Comparison of ENCODE assay signal across 32 cellular contexts in genomic region chr16:28503470-28504259, GRCh38. TPM values are rescaled to one million over a fixed set of nuclear protein-coding genes. Genes with fewer than 3 reads are reported as not detected.
DNase-seq lines count a peak whose midpoint lies in the region; ATAC-seq, FAIRE-seq and TF ChIP-seq lines count a peak whose summit lies in the region.
"Had no signal": no experiment of that assay in that cellular context is flagged by ENCODE, and none has a peak within 500 bp of the region (broad histone marks: within the 10 kb centered on the region; RNA-seq: fewer than 3 reads in every experiment).

No MANE protein-coding gene starts in this region.

- intact Hi-C loops in GM12878 (cut with micrococcal nuclease; ENCODE audit: unreplicated experiment), result no loop called here

- no peak overlapping the region for H2AFZ ChIP-seq in GM12878 (ENCODE audit: control insufficient read depth, low read depth, low read length)
- H2AFZ ChIP-seq in smooth muscle cell (ENCODE audit: low read depth), result no peak overlapping the region

- FAIRE-seq in GM12878 (lab: Jason Lieb, UNC), result no peak
- FAIRE-seq: islet of Langerhans had no signal

- RAD21 ChIA-PET in GM12878 (lab: Charles Lee; ENCODE audit: unreplicated experiment), result interaction anchor here (1.0 to 1.2 kb wide), 3 partner anchors 9 to 12 kb away, joined by 3 read pairs; partner anchors contain the start of genes APOBR and CLN3

- H3K4me1 ChIP-seq in GM12878 (ENCODE audit: control insufficient read depth, insufficient read depth, low read length) (peaks cover 32% of the 10 kb centered on the region), smooth muscle cell (ENCODE audit: low read depth) (no peaks in the 10 kb centered on the region)
- H3K4me1 ChIP-seq: BE2C, gastroesophageal sphincter, psoas muscle, SJSA1, testis, vagina had no signal

- no peak for TF ChIP-seq RAD21 in GM12878 (IDR thresholded peaks at IDR 0.05; ENCODE audit: insufficient read depth, low read depth, low read length)

- no peak overlapping the region for H3K9ac ChIP-seq in GM12878 (ENCODE audit: control insufficient read depth, insufficient read depth, low read length)
- H3K9ac ChIP-seq in smooth muscle cell (ENCODE audit: low read depth), result no peak overlapping the region

- no TSS peak for BruUV-seq in GM12878 (replicated peaks; lab: Mats Ljungman, UMichigan)

- H3K4me2 ChIP-seq in GM12878 (ENCODE audit: control insufficient read depth, insufficient read depth) (no peak overlapping the region), smooth muscle cell (no peak overlapping the region)

- H3K36me3 ChIP-seq in GM12878 (ENCODE audit: control insufficient read depth in 2 of 2, insufficient read depth in 2 of 2, low read length in 1 of 2) (no peaks in the 10 kb centered on the region), smooth muscle cell (ENCODE audit: low read depth) (no peaks in the 10 kb centered on the region)
- H3K36me3 ChIP-seq: BE2C, gastroesophageal sphincter, SJSA1, vagina had no signal

- WGBS in GM12878 (ENCODE audit: insufficient coverage, insufficient replicate concordance, low lambda C conversion rate, missing lambda C conversion rate), result 38% methylated on average over 15 of the region's 15 CpGs
- 78% methylated on average over 15 of the region's 15 CpGs for WGBS in smooth muscle cell (ENCODE audit: low lambda C conversion rate)

- no peaks in the 10 kb centered on the region for H3F3A ChIP-seq in smooth muscle cell (ENCODE audit: low read depth)

- DNase-seq in A172 (ENCODE audit: low spot score) (peak; percentile 43), Daoy (ENCODE audit: low read depth) (peak; percentile 45), NCI-H226 (peak; percentile 6), GM12878 (ENCODE audit: low read depth, low spot score) (no peak), smooth muscle cell (lab: John Stamatoyannopoulos, UW; ENCODE audit: unreplicated experiment) (no peak), pons (ENCODE audit: low spot score) (no peak), NOMO-1 (lab: John Stamatoyannopoulos, UW; ENCODE audit: unreplicated experiment in 2 of 2) (no peak)
- DNase-seq: activated CD4-positive, alpha-beta T cell treated with anti-CD3 and anti-CD28 coated beads for 48 hours; activated gamma-delta T cell treated with Interleukin-2 at 50 U/mL for 16 hours; activated T-cell treated with anti-CD3 and anti-CD28 coated beads, Interleukin-2, amount 50 U/mL, for 4 hours; BE2C; body of pancreas; COR-L47; dorsolateral prefrontal cortex; hypothalamus; left ventricle myocardium superior; naive B cell; NCI-H1048; NCI-H1694 treated with DMSO at 0.1 percent for 48 hours; NCI-H526 treated with DMSO at 0.1 percent for 48 hours; psoas muscle; stimulated activated CD4-positive, alpha-beta T cell treated with anti-CD3 and anti-CD28 coated beads, Interleukin-15, amount 100 ng/mL, for 24 hours; stimulated activated naive CD8-positive, alpha-beta T cell treated with anti-CD3 and anti-CD28 coated beads, Interleukin-15, Interleukin-2, amounts not matched to agents 100 U/mL and 50 U/mL, for 24 hours; testis had no signal

- H3K4me3 ChIP-seq in GM12878 (no peak overlapping the region), smooth muscle cell (no peak overlapping the region)
- H3K4me3 ChIP-seq: body of pancreas, dorsolateral prefrontal cortex, gastroesophageal sphincter, psoas muscle, SJSA1, testis, vagina had no signal

- TF ChIP-seq EP300 in GM12878 (IDR thresholded peaks at IDR 0.05; ENCODE audit: borderline replicate concordance in 1 of 2, control insufficient read depth in 1 of 2, low read depth in 2 of 2, low read length in 2 of 2), result no peak

- H3K9me3 ChIP-seq in GM12878 (replicated peaks; ENCODE audit: control insufficient read depth, insufficient read depth, low read length), result no peaks in the 10 kb centered on the region
- H3K9me3 ChIP-seq in smooth muscle cell (replicated peaks; ENCODE audit: low read depth), result no peaks in the 10 kb centered on the region
- H3K9me3 ChIP-seq: BE2C, body of pancreas, gastroesophageal sphincter, psoas muscle, SJSA1, testis, vagina had no signal

- H3K27ac ChIP-seq in GM12878 (ENCODE audit: control insufficient read depth, insufficient read depth) (no peak overlapping the region), smooth muscle cell (ENCODE audit: low read depth) (no peak overlapping the region)
- H3K27ac ChIP-seq: body of pancreas, dorsolateral prefrontal cortex, gastroesophageal sphincter, psoas muscle, SJSA1, testis, vagina had no signal

- POLR2A ChIA-PET in GM12878 (lab: Charles Lee), result no interaction called here

- in situ Hi-C loops in GM12878 (cut with MboI), result no loop called here

- TF ChIP-seq CTCF in GM12878 (IDR thresholded peaks at IDR 0.05 in 2 of 3, conservative IDR thresholded peaks at IDR 0.05 in 1 of 3; ENCODE audit: control insufficient read depth in 2 of 3, extremely low read depth in 1 of 3, insufficient read depth in 1 of 3, low read depth in 3 of 3, low read length in 3 of 3), result no peak
- no peak for TF ChIP-seq CTCF in smooth muscle cell (IDR thresholded peaks at IDR 0.05; ENCODE audit: borderline replicate concordance, insufficient read depth, poor library complexity, severe bottlenecking)

- H3K27me3 ChIP-seq in GM12878 (replicated peaks in 1 of 2; ENCODE audit: control insufficient read depth in 2 of 2, insufficient read depth in 2 of 2, low read length in 1 of 2) (no peaks in the 10 kb centered on the region), smooth muscle cell (ENCODE audit: low read depth) (no peaks in the 10 kb centered on the region)
- H3K27me3 ChIP-seq: BE2C, body of pancreas, testis, vagina had no signal

- no peaks in the 10 kb centered on the region for H3K79me2 ChIP-seq in GM12878 (ENCODE audit: control insufficient read depth, insufficient read depth, low read length)
- no peaks in the 10 kb centered on the region for H3K79me2 ChIP-seq in smooth muscle cell (ENCODE audit: low read depth)

- H4K20me1 ChIP-seq in GM12878 (ENCODE audit: control insufficient read depth, insufficient read depth), result no peaks in the 10 kb centered on the region
- H4K20me1 ChIP-seq in smooth muscle cell (ENCODE audit: low read depth), result no peaks in the 10 kb centered on the region

- TF ChIP-seq POLR2A in GM12878 (IDR thresholded peaks at IDR 0.05; ENCODE audit: low read depth, low read length), result no peak

- no peak for ATAC-seq in GM12878
- ATAC-seq in HG03469 (IDR thresholded peaks at IDR 0.05; ENCODE audit: unreplicated experiment), result no peak
- ATAC-seq: activated T-cell treated with anti-CD3 and anti-CD28 coated beads, Interleukin-2, amount 50 U/mL, for 4 hours; body of pancreas; gastroesophageal sphincter; left ventricle myocardium superior; psoas muscle; stimulated activated naive CD8-positive, alpha-beta T cell treated with anti-CD3 and anti-CD28 coated beads, Interleukin-15, Interleukin-2, amounts not matched to agents 100 U/mL and 50 U/mL, for 24 hours had no signal

- CTCF ChIA-PET in GM12878 (lab: Yijun Ruan, JAX), result interaction anchor here (0.8 to 1.6 kb wide), 3 partner anchors 38 to 182 kb away, joined by 3 read pairs; no protein-coding TSS in a partner anchor

- SMC1A ChIA-PET in GM12878 (lab: Charles Lee; ENCODE audit: uncharacterized antibody, unreplicated experiment), result interaction anchor here (1.7 to 2.0 kb wide), 2 partner anchors 10 to 15 kb away, joined by 5 to 8 read pairs; partner anchors contain the start of gene APOBR

RNA-seq across cellular contexts. Expression of gene IL27, which starts 3.0 kb away (rescaled TPM):
- total RNA-seq in A172 (2014; rRNA removed; shearing (Covaris generic)), result not detected in 2 replicates
- total RNA-seq in Daoy (2014; rRNA removed; shearing (Covaris generic)), result not detected in 2 replicates
- total RNA-seq in GM12878 (2013; cell fraction: nucleolus; rRNA removed), result not detected in 2 replicates
- total RNA-seq in GM12878 (2014; rRNA removed) (0.38 and 1.2 TPM in 2 replicates), GM12878 (2014; rRNA removed; fragmentation: Illumina TruSeq; extraction: Trizol) (0.27 and 0.28 TPM in 2 replicates), GM12878 (2021) (0.32 and 0.49 TPM in 2 replicates), smooth muscle cell (not detected in 2 replicates)
- not detected for polyA plus RNA-seq in GM12878 (2011; ENCODE audit: low read depth)
- polyA plus RNA-seq in GM12878 (2011; rRNA removed) (0.07 TPM in 1 of 2 replicates, not detected in the other), GM12878 (2014; fragmentation: Illumina TruSeq; extraction: Trizol) (0.34 TPM in 1 of 2 replicates, not detected in the other), GM12878 (2014; fragmentation: Nextera tagmentation; extraction: Ambion mirVana) (under 1 TPM in 1 of 2 experiments, not detected in 1; 0.24 TPM), GM12878 (2014; rRNA removed) (0.23 and 1.1 TPM in 2 replicates), GM12878 (2016; fragmentation: Nextera tagmentation; extraction: Ambion mirVana) (1 to 10 TPM in 1 of 2 experiments, under 1 TPM in 1; 0.95 to 2.4 TPM), smooth muscle cell (not detected in 2 replicates)
- polyA plus RNA-seq in GM12878 (2011; cell fraction: cytosol; rRNA removed), result 0.09 and 0.15 TPM in 2 replicates
- polyA plus RNA-seq in GM12878 (2011; cell fraction: nucleus; rRNA removed), result 0.26 TPM in 1 of 2 replicates, not detected in the other
- not detected in 2 replicates for polyA plus RNA-seq in GM12878 (2012)
- polyA minus RNA-seq in GM12878 (2011; rRNA and poly(A)+ RNA removed), result not detected in 2 replicates
- not detected in 2 replicates for polyA minus RNA-seq in GM12878 (2011; cell fraction: cytosol; rRNA and poly(A)+ RNA removed)
- polyA minus RNA-seq in GM12878 (2011; cell fraction: nucleus; rRNA and poly(A)+ RNA removed), result not detected in 2 replicates
- total RNA-seq: A673, body of pancreas, cerebellum, gastroesophageal sphincter, left ventricle myocardium superior, psoas muscle, RPMI7951, SJSA1, vagina had no signal

RNA-seq across cellular contexts. Expression of gene APOBR, which starts 9.2 kb away (rescaled TPM):
- not detected in 2 replicates for total RNA-seq in A172 (2014; rRNA removed; shearing (Covaris generic))
- total RNA-seq in Daoy (2014; rRNA removed; shearing (Covaris generic)), result 0.06 TPM in 1 of 2 replicates, not detected in the other
- 0.15 TPM in 2 replicates for total RNA-seq in GM12878 (2013; cell fraction: nucleolus; rRNA removed)
- total RNA-seq in GM12878 (2014; rRNA removed) (0.65 and 0.73 TPM in 2 replicates), GM12878 (2014; rRNA removed; fragmentation: Illumina TruSeq; extraction: Trizol) (0.32 and 0.54 TPM in 2 replicates), GM12878 (2021) (2.4 and 2.5 TPM in 2 replicates), smooth muscle cell (not detected in 2 replicates)
- polyA plus RNA-seq in GM12878 (2011; ENCODE audit: low read depth), result 0.68 TPM
- polyA plus RNA-seq in GM12878 (2011; rRNA removed) (0.06 and 0.15 TPM in 2 replicates), GM12878 (2014; fragmentation: Illumina TruSeq; extraction: Trizol) (0.19 and 2.0 TPM in 2 replicates), GM12878 (2014; fragmentation: Nextera tagmentation; extraction: Ambion mirVana) (under 1 TPM in 1 of 2 experiments, not detected in 1; 0.09 TPM), GM12878 (2014; rRNA removed) (2.2 and 3.1 TPM in 2 replicates), GM12878 (2016; fragmentation: Nextera tagmentation; extraction: Ambion mirVana) (under 1 TPM; 0.04 to 0.25 TPM), smooth muscle cell (not detected in 2 replicates)
- polyA plus RNA-seq in GM12878 (2011; cell fraction: cytosol; rRNA removed), result 0.12 and 0.15 TPM in 2 replicates
- polyA plus RNA-seq in GM12878 (2011; cell fraction: nucleus; rRNA removed), result 0.12 and 0.34 TPM in 2 replicates
- polyA plus RNA-seq in GM12878 (2012), result 1.2 and 1.7 TPM in 2 replicates
- 0.05 TPM in 1 of 2 replicates, not detected in the other for polyA minus RNA-seq in GM12878 (2011; rRNA and poly(A)+ RNA removed)
- not detected in 2 replicates for polyA minus RNA-seq in GM12878 (2011; cell fraction: cytosol; rRNA and poly(A)+ RNA removed)
- polyA minus RNA-seq in GM12878 (2011; cell fraction: nucleus; rRNA and poly(A)+ RNA removed), result 0.10 TPM in 1 of 2 replicates, not detected in the other
- total RNA-seq: A673, RPMI7951, SJSA1 had no signal

RNA-seq across cellular contexts. Expression of gene CLN3, which starts 11.8 kb away (rescaled TPM):
- 23.7 and 27.0 TPM in 2 replicates for total RNA-seq in A172 (2014; rRNA removed; shearing (Covaris generic))
- total RNA-seq in Daoy (2014; rRNA removed; shearing (Covaris generic)), result 4.7 and 7.4 TPM in 2 replicates
- 36.2 and 41.0 TPM in 2 replicates for total RNA-seq in GM12878 (2013; cell fraction: nucleolus; rRNA removed)
- total RNA-seq in GM12878 (2014; rRNA removed) (18.1 and 19.9 TPM in 2 replicates), GM12878 (2014; rRNA removed; fragmentation: Illumina TruSeq; extraction: Trizol) (5.9 and 7.1 TPM in 2 replicates), GM12878 (2021) (20.4 and 21.5 TPM in 2 replicates), smooth muscle cell (10.5 and 15.3 TPM in 2 replicates)
- 5.5 TPM for polyA plus RNA-seq in GM12878 (2011; ENCODE audit: low read depth)
- polyA plus RNA-seq in GM12878 (2011; rRNA removed) (5.2 and 11.1 TPM in 2 replicates), GM12878 (2014; fragmentation: Illumina TruSeq; extraction: Trizol) (8.1 and 15.1 TPM in 2 replicates), GM12878 (2014; fragmentation: Nextera tagmentation; extraction: Ambion mirVana) (1 to 10 TPM; 2.3 to 2.7 TPM), GM12878 (2014; rRNA removed) (22.0 and 29.8 TPM in 2 replicates), GM12878 (2016; fragmentation: Nextera tagmentation; extraction: Ambion mirVana) (10 to 100 TPM; 25.0 TPM), smooth muscle cell (19.6 and 30.9 TPM in 2 replicates)
- 14.5 and 19.7 TPM in 2 replicates for polyA plus RNA-seq in GM12878 (2011; cell fraction: cytosol; rRNA removed)
- polyA plus RNA-seq in GM12878 (2011; cell fraction: nucleus; rRNA removed), result 46.6 and 53.1 TPM in 2 replicates
- polyA plus RNA-seq in GM12878 (2012), result 12.8 and 16.0 TPM in 2 replicates
- 11.8 and 19.9 TPM in 2 replicates for polyA minus RNA-seq in GM12878 (2011; rRNA and poly(A)+ RNA removed)
- polyA minus RNA-seq in GM12878 (2011; cell fraction: cytosol; rRNA and poly(A)+ RNA removed), result 6.0 and 8.6 TPM in 2 replicates
- polyA minus RNA-seq in GM12878 (2011; cell fraction: nucleus; rRNA and poly(A)+ RNA removed), result 15.2 and 22.9 TPM in 2 replicates

RNA-seq across cellular contexts. Expression of gene NPIPB7, which starts 31.5 kb away (rescaled TPM):
- not detected in 2 replicates for total RNA-seq in A172 (2014; rRNA removed; shearing (Covaris generic))
- not detected in 2 replicates for total RNA-seq in Daoy (2014; rRNA removed; shearing (Covaris generic))
- not detected in 2 replicates for total RNA-seq in GM12878 (2013; cell fraction: nucleolus; rRNA removed)
- total RNA-seq in GM12878 (2014; rRNA removed), result not detected in 2 replicates
- not detected in 2 replicates for total RNA-seq in GM12878 (2014; rRNA removed; fragmentation: Illumina TruSeq; extraction: Trizol)
- not detected in 2 replicates for total RNA-seq in GM12878 (2021)
- not detected for polyA plus RNA-seq in GM12878 (2011; ENCODE audit: low read depth)
- 0.04 TPM in 1 of 2 replicates, not detected in the other for polyA plus RNA-seq in GM12878 (2011; rRNA removed)
- 0.22 and 0.37 TPM in 2 replicates for polyA plus RNA-seq in GM12878 (2011; cell fraction: cytosol; rRNA removed)
- polyA plus RNA-seq in GM12878 (2011; cell fraction: nucleus; rRNA removed), result 0.13 and 0.15 TPM in 2 replicates
- not detected in 2 replicates for polyA plus RNA-seq in GM12878 (2012)
- not detected in 2 replicates for polyA plus RNA-seq in GM12878 (2014; fragmentation: Illumina TruSeq; extraction: Trizol)
- polyA plus RNA-seq in GM12878 (2014; fragmentation: Nextera tagmentation; extraction: Ambion mirVana), result under 1 TPM in 1 of 2 experiments, not detected in 1; 0.05 TPM
- 0.09 TPM in 1 of 2 replicates, not detected in the other for polyA plus RNA-seq in GM12878 (2014; rRNA removed)
- polyA plus RNA-seq in GM12878 (2016; fragmentation: Nextera tagmentation; extraction: Ambion mirVana), result not detected
- polyA minus RNA-seq in GM12878 (2011; rRNA and poly(A)+ RNA removed), result not detected in 2 replicates
- not detected in 2 replicates for polyA minus RNA-seq in GM12878 (2011; cell fraction: cytosol; rRNA and poly(A)+ RNA removed)
- polyA minus RNA-seq in GM12878 (2011; cell fraction: nucleus; rRNA and poly(A)+ RNA removed), result not detected in 2 replicates
- total RNA-seq in smooth muscle cell, result not detected in 2 replicates
- polyA plus RNA-seq in smooth muscle cell, result not detected in 2 replicates
- total RNA-seq: A673; activated T-cell treated with anti-CD3 and anti-CD28 coated beads, Interleukin-2, amount 50 U/mL, for 4 hours; body of pancreas; left ventricle myocardium superior; RPMI7951; SJSA1; vagina had no signal

RNA-seq across cellular contexts. Expression of gene NUPR1, which starts 35.1 kb away (rescaled TPM):
- 12.8 and 72.5 TPM in 2 replicates for total RNA-seq in A172 (2014; rRNA removed; shearing (Covaris generic))
- total RNA-seq in Daoy (2014; rRNA removed; shearing (Covaris generic)), result 1.5 and 19.5 TPM in 2 replicates
- total RNA-seq in GM12878 (2013; cell fraction: nucleolus; rRNA removed), result not detected in 2 replicates
- total RNA-seq in GM12878 (2014; rRNA removed) (0.06 TPM in 1 of 2 replicates, not detected in the other), GM12878 (2014; rRNA removed; fragmentation: Illumina TruSeq; extraction: Trizol) (0.04 TPM in 1 of 2 replicates, not detected in the other), GM12878 (2021) (0.28 and 0.88 TPM in 2 replicates), smooth muscle cell (0.40 and 0.67 TPM in 2 replicates)
- polyA plus RNA-seq in GM12878 (2011; ENCODE audit: low read depth), result not detected
- polyA plus RNA-seq in GM12878 (2011; rRNA removed) (0.26 TPM in 1 of 2 replicates, not detected in the other), GM12878 (2014; fragmentation: Illumina TruSeq; extraction: Trizol) (0.09 TPM in 1 of 2 replicates, not detected in the other), GM12878 (2014; fragmentation: Nextera tagmentation; extraction: Ambion mirVana) (not detected), GM12878 (2014; rRNA removed) (0.03 and 0.08 TPM in 2 replicates), GM12878 (2016; fragmentation: Nextera tagmentation; extraction: Ambion mirVana) (under 1 TPM; 0.43 to 0.78 TPM), smooth muscle cell (9.9 and 22.2 TPM in 2 replicates)
- 0.12 and 0.22 TPM in 2 replicates for polyA plus RNA-seq in GM12878 (2011; cell fraction: cytosol; rRNA removed)
- 0.01 and 0.10 TPM in 2 replicates for polyA plus RNA-seq in GM12878 (2011; cell fraction: nucleus; rRNA removed)
- not detected in 2 replicates for polyA plus RNA-seq in GM12878 (2012)
- polyA minus RNA-seq in GM12878 (2011; rRNA and poly(A)+ RNA removed), result not detected in 2 replicates
- polyA minus RNA-seq in GM12878 (2011; cell fraction: cytosol; rRNA and poly(A)+ RNA removed), result 1.0 TPM in 1 of 2 replicates, not detected in the other
- polyA minus RNA-seq in GM12878 (2011; cell fraction: nucleus; rRNA and poly(A)+ RNA removed), result 0.10 TPM in 1 of 2 replicates, not detected in the other

Comparison
In these comparisons a context has a peak if more than half of its experiments do, and no peak if none do; other contexts are left out.
1. DNase-seq: peak in A172 (single experiment), Daoy (single experiment) and NCI-H226 (single experiment); none in GM12878 (single experiment), smooth muscle cell (single experiment), pons (single experiment) and NOMO-1 (0 of 2).